Comparison of ENCODE assay signal across 12 cellular contexts in genomic region chr6:39335780-39336541, GRCh38. TPM values are rescaled to one million over a fixed set of nuclear protein-coding genes. Genes with fewer than 3 reads are reported as not detected.
DNase-seq lines count a peak whose midpoint lies in the region; ATAC-seq, FAIRE-seq and TF ChIP-seq lines count a peak whose summit lies in the region.
"Had no signal": no experiment of that assay in that cellular context is flagged by ENCODE, and none has a peak within 500 bp of the region (broad histone marks: within the 10 kb centered on the region; RNA-seq: fewer than 3 reads in every experiment).

No MANE protein-coding gene starts in this region.

- H3K27me3 Mint-ChIP-seq in activated CD4-positive, alpha-beta T cell treated with anti-CD3 and anti-CD28 coated beads, Interleukin-2, amount 10 ng/mL, durations not matched to agents 24 days and 14 days = peaks cover 40% of the 10 kb centered on the region

- RAD21 ChIA-PET in GM12878 (lab: Charles Lee; ENCODE audit: unreplicated experiment) = no interaction called here

- SMC1A ChIA-PET in GM12878 (lab: Charles Lee; ENCODE audit: uncharacterized antibody, unreplicated experiment) = no interaction called here

- H3K4me3 Mint-ChIP-seq in activated CD4-positive, alpha-beta T cell treated with anti-CD3 and anti-CD28 coated beads, Interleukin-2, amount 10 ng/mL, durations not matched to agents 24 days and 14 days = no peak overlapping the region

- TF ChIP-seq CTCF in Loucy (conservative IDR thresholded peaks at IDR 0.05; ENCODE audit: low read length) (no peak), GM12878 (IDR thresholded peaks at IDR 0.05 in 2 of 3, conservative IDR thresholded peaks at IDR 0.05 in 1 of 3; ENCODE audit: control insufficient read depth in 2 of 3, extremely low read depth in 1 of 3, insufficient read depth in 1 of 3, low read depth in 3 of 3, low read length in 3 of 3) (no peak), uterus (IDR thresholded peaks at IDR 0.05) (no peak)

- POLR2A ChIA-PET in GM12878 (lab: Charles Lee) = no interaction called here

- peaks cover 11% of the 10 kb centered on the region for H3F3A ChIP-seq in Loucy (ENCODE audit: low read depth)

- TF ChIP-seq POLR2A in GM12878 (IDR thresholded peaks at IDR 0.05; ENCODE audit: low read depth, low read length) (no peak), uterus (IDR thresholded peaks at IDR 0.05) (no peak)

- H4K20me1 ChIP-seq in Loucy (ENCODE audit: insufficient read depth, low read length, poor library complexity, severe bottlenecking) = no peaks in the 10 kb centered on the region
- H4K20me1 ChIP-seq in GM12878 (ENCODE audit: control insufficient read depth, insufficient read depth) = no peaks in the 10 kb centered on the region

- ATAC-seq in GM12878 = peak; percentile 91
- no peak for ATAC-seq in stimulated activated naive CD8-positive, alpha-beta T cell treated with anti-CD3 and anti-CD28 coated beads, Interleukin-15, Interleukin-2, amounts not matched to agents 100 U/mL and 50 U/mL, for 24 hours

- peak overlapping the region; percentile 97 for H3K4me2 ChIP-seq in Loucy (ENCODE audit: low read depth, low read length, poor library complexity, severe bottlenecking)
- no peak overlapping the region for H3K4me2 ChIP-seq in GM12878 (ENCODE audit: control insufficient read depth, insufficient read depth)

- FAIRE-seq in GM12878 (lab: Jason Lieb, UNC) = no peak

- no peaks in the 10 kb centered on the region for H3K9me3 Mint-ChIP-seq in activated CD4-positive, alpha-beta T cell treated with anti-CD3 and anti-CD28 coated beads, Interleukin-2, amount 10 ng/mL, durations not matched to agents 24 days and 14 days

- no peak overlapping the region for H2AFZ ChIP-seq in Loucy (ENCODE audit: low read length)
- H2AFZ ChIP-seq in GM12878 (ENCODE audit: control insufficient read depth, low read depth, low read length) = no peak overlapping the region

- H3K36me3 ChIP-seq in Loucy (ENCODE audit: insufficient read depth, low read length) = no peaks in the 10 kb centered on the region
- no peaks in the 10 kb centered on the region for H3K36me3 ChIP-seq in GM12878 (ENCODE audit: control insufficient read depth in 2 of 2, insufficient read depth in 2 of 2, low read length in 1 of 2)
- H3K36me3 ChIP-seq in uterus = no peaks in the 10 kb centered on the region

- peak; percentile 69 for DNase-seq in activated CD4-positive, alpha-beta T cell treated with anti-CD3 and anti-CD28 coated beads, Interleukin-2, amount 10 ng/mL, durations not matched to agents 24 days and 14 days
- no peak for DNase-seq in activated CD4-positive, alpha-beta T cell treated with anti-CD3 and anti-CD28 coated beads for 1 hour
- DNase-seq in GM12878 (ENCODE audit: low read depth, low spot score) = no peak
- DNase-seq in stimulated activated naive CD8-positive, alpha-beta T cell treated with anti-CD3 and anti-CD28 coated beads, Interleukin-15, Interleukin-2, amounts not matched to agents 100 U/mL and 50 U/mL, for 24 hours = peak; percentile 15
- DNase-seq in uterus = no peak
- no peak for DNase-seq in iPS-NIHi11 (ENCODE audit: low spot score)
- no peak for DNase-seq in cerebellum (ENCODE audit: low spot score)
- DNase-seq: activated effector memory CD4-positive, alpha-beta T cell treated with Interleukin-2 at 50 U/mL for 16 hours; NCI-H1417 had no signal

- no peaks in the 10 kb centered on the region for H3K79me2 ChIP-seq in Loucy (ENCODE audit: insufficient read depth, low read length)
- no peaks in the 10 kb centered on the region for H3K79me2 ChIP-seq in GM12878 (ENCODE audit: control insufficient read depth, insufficient read depth, low read length)

- intact Hi-C loops in activated CD4-positive, alpha-beta T cell treated with anti-CD3 and anti-CD28 coated beads, Interleukin-2, amount 10 ng/mL, durations not matched to agents 24 days and 14 days (cut with micrococcal nuclease) = no loop called here
- intact Hi-C loops in GM12878 (cut with micrococcal nuclease; ENCODE audit: unreplicated experiment) (no loop called here), uterus (cut with DNase I; ENCODE audit: low total_unique reads) (no loop called here)

- TF ChIP-seq EP300 in GM12878 (IDR thresholded peaks at IDR 0.05; ENCODE audit: borderline replicate concordance in 1 of 2, control insufficient read depth in 1 of 2, low read depth in 2 of 2, low read length in 2 of 2) = no peak

- H3K4me1 ChIP-seq in Loucy (ENCODE audit: insufficient read depth, low read length, poor library complexity, severe bottlenecking) (peaks cover 83% of the 10 kb centered on the region), GM12878 (ENCODE audit: control insufficient read depth, insufficient read depth, low read length) (peaks cover 7% of the 10 kb centered on the region), uterus (no peaks in the 10 kb centered on the region)

- H3K27me3 ChIP-seq in Loucy (ENCODE audit: insufficient read depth, low read length, poor library complexity, severe bottlenecking) = no peaks in the 10 kb centered on the region
- no peaks in the 10 kb centered on the region for H3K27me3 ChIP-seq in GM12878 (replicated peaks in 1 of 2; ENCODE audit: control insufficient read depth in 2 of 2, insufficient read depth in 2 of 2, low read length in 1 of 2)
- no peaks in the 10 kb centered on the region for H3K27me3 ChIP-seq in uterus

- in situ Hi-C loops in GM12878 (cut with MboI) = no loop called here

- H3K27ac Mint-ChIP-seq in activated CD4-positive, alpha-beta T cell treated with anti-CD3 and anti-CD28 coated beads, Interleukin-2, amount 10 ng/mL, durations not matched to agents 24 days and 14 days = no peak overlapping the region

- H3K36me3 Mint-ChIP-seq in activated CD4-positive, alpha-beta T cell treated with anti-CD3 and anti-CD28 coated beads, Interleukin-2, amount 10 ng/mL, durations not matched to agents 24 days and 14 days (ENCODE audit: low read depth) = no peaks in the 10 kb centered on the region

- no peaks in the 10 kb centered on the region for H3K9me2 ChIP-seq in Loucy (replicated peaks; ENCODE audit: low read depth, low read length)

- TF ChIP-seq RAD21 in GM12878 (IDR thresholded peaks at IDR 0.05; ENCODE audit: insufficient read depth, low read depth, low read length) = no peak

- CTCF ChIA-PET in GM12878 (lab: Yijun Ruan, JAX) = interaction anchor here (1.3 to 1.6 kb wide), 3 partner anchors 27 to 530 kb away, joined by 3 to 5 read pairs (median 3); no protein-coding TSS in a partner anchor

- H3K27ac ChIP-seq in GM12878 (ENCODE audit: control insufficient read depth, insufficient read depth) (no peak overlapping the region), uterus (no peak overlapping the region)
- H3K27ac ChIP-seq: SK-N-MC had no signal

- BruUV-seq in GM12878 (replicated peaks; lab: Mats Ljungman, UMichigan) = no TSS peak

- H3K4me1 Mint-ChIP-seq in activated CD4-positive, alpha-beta T cell treated with anti-CD3 and anti-CD28 coated beads, Interleukin-2, amount 10 ng/mL, durations not matched to agents 24 days and 14 days = peaks cover 10% of the 10 kb centered on the region

- WGBS in GM12878 (ENCODE audit: insufficient coverage, insufficient replicate concordance, low lambda C conversion rate, missing lambda C conversion rate) = 2% methylated on average over 5 of the region's 5 CpGs

- peak overlapping the region; percentile 75 for H3K9ac ChIP-seq in Loucy (ENCODE audit: low read depth, low read length, poor library complexity, severe bottlenecking)
- H3K9ac ChIP-seq in GM12878 (ENCODE audit: control insufficient read depth, insufficient read depth, low read length) = no peak overlapping the region

- H3K9me3 ChIP-seq in Loucy (ENCODE audit: insufficient read depth, low read depth, low read length) = no peaks in the 10 kb centered on the region
- H3K9me3 ChIP-seq in GM12878 (replicated peaks; ENCODE audit: control insufficient read depth, insufficient read depth, low read length) = no peaks in the 10 kb centered on the region
- H3K9me3 ChIP-seq in uterus = no peaks in the 10 kb centered on the region

- H3K4me3 ChIP-seq in Loucy (ENCODE audit: low read length, poor library complexity, severe bottlenecking) (peak overlapping the region; percentile 71), GM12878 (no peak overlapping the region), uterus (no peak overlapping the region)
- H3K4me3 ChIP-seq: SK-N-MC had no signal

RNA-seq across cellular contexts. Expression of gene KCNK16, which starts 13.5 kb away (rescaled TPM):
- total RNA-seq in activated CD4-positive, alpha-beta T cell treated with anti-CD3 and anti-CD28 coated beads, Interleukin-2, amount 10 ng/mL, durations not matched to agents 24 days and 14 days = not detected in 2 replicates
- not detected in 2 replicates for total RNA-seq in GM12878 (2013; cell fraction: nucleolus; rRNA removed)
- total RNA-seq in GM12878 (2014; rRNA removed) (not detected in 2 replicates), GM12878 (2014; rRNA removed; fragmentation: Illumina TruSeq; extraction: Trizol) (not detected in 2 replicates), GM12878 (2021) (not detected in 2 replicates), uterus (not detected), cerebellum (not detected)
- polyA plus RNA-seq in GM12878 (2011; ENCODE audit: low read depth) = not detected
- polyA plus RNA-seq in GM12878 (2011; rRNA removed) (not detected in 2 replicates), GM12878 (2014; fragmentation: Illumina TruSeq; extraction: Trizol) (not detected in 2 replicates), GM12878 (2014; fragmentation: Nextera tagmentation; extraction: Ambion mirVana) (not detected), GM12878 (2014; rRNA removed) (not detected in 2 replicates), GM12878 (2016; fragmentation: Nextera tagmentation; extraction: Ambion mirVana) (not detected)
- polyA plus RNA-seq in GM12878 (2011; cell fraction: cytosol; rRNA removed) = not detected in 2 replicates
- not detected in 2 replicates for polyA plus RNA-seq in GM12878 (2011; cell fraction: nucleus; rRNA removed)
- polyA plus RNA-seq in GM12878 (2012) = not detected in 2 replicates
- polyA minus RNA-seq in GM12878 (2011; rRNA and poly(A)+ RNA removed) = not detected in 2 replicates
- polyA minus RNA-seq in GM12878 (2011; cell fraction: cytosol; rRNA and poly(A)+ RNA removed) = not detected in 2 replicates
- not detected in 2 replicates for polyA minus RNA-seq in GM12878 (2011; cell fraction: nucleus; rRNA and poly(A)+ RNA removed)
- total RNA-seq: pulmonary artery endothelial cell had no signal

RNA-seq across cellular contexts. Expression of gene KCNK17, which starts 21.7 kb away (rescaled TPM):
- total RNA-seq in activated CD4-positive, alpha-beta T cell treated with anti-CD3 and anti-CD28 coated beads, Interleukin-2, amount 10 ng/mL, durations not matched to agents 24 days and 14 days = not detected in 2 replicates
- total RNA-seq in GM12878 (2013; cell fraction: nucleolus; rRNA removed) = not detected in 2 replicates
- total RNA-seq in GM12878 (2014; rRNA removed) (not detected in 2 replicates), GM12878 (2014; rRNA removed; fragmentation: Illumina TruSeq; extraction: Trizol) (not detected in 2 replicates), GM12878 (2021) (not detected in 2 replicates), uterus (1 to 10 TPM in 2 of 4 donors, under 1 TPM in 1, not detected in 1; 0.79 to 2.3 (median 1.3) TPM), cerebellum (1.5 TPM)
- polyA plus RNA-seq in GM12878 (2011; ENCODE audit: low read depth) = not detected
- polyA plus RNA-seq in GM12878 (2011; rRNA removed) (not detected in 2 replicates), GM12878 (2014; fragmentation: Illumina TruSeq; extraction: Trizol) (not detected in 2 replicates), GM12878 (2014; fragmentation: Nextera tagmentation; extraction: Ambion mirVana) (not detected), GM12878 (2014; rRNA removed) (not detected in 2 replicates), GM12878 (2016; fragmentation: Nextera tagmentation; extraction: Ambion mirVana) (not detected)
- polyA plus RNA-seq in GM12878 (2011; cell fraction: cytosol; rRNA removed) = not detected in 2 replicates
- not detected in 2 replicates for polyA plus RNA-seq in GM12878 (2011; cell fraction: nucleus; rRNA removed)
- polyA plus RNA-seq in GM12878 (2012) = not detected in 2 replicates
- not detected in 2 replicates for polyA minus RNA-seq in GM12878 (2011; rRNA and poly(A)+ RNA removed)
- not detected in 2 replicates for polyA minus RNA-seq in GM12878 (2011; cell fraction: cytosol; rRNA and poly(A)+ RNA removed)
- not detected in 2 replicates for polyA minus RNA-seq in GM12878 (2011; cell fraction: nucleus; rRNA and poly(A)+ RNA removed)
- total RNA-seq: pulmonary artery endothelial cell had no signal

Comparison
In these comparisons a context has a peak if more than half of its experiments do, and no peak if none do; other contexts are left out.
1. DNase-seq: peak in activated CD4-positive, alpha-beta T cell treated with anti-CD3 and anti-CD28 coated beads, Interleukin-2, amount 10 ng/mL, durations not matched to agents 24 days and 14 days (single experiment) and stimulated activated naive CD8-positive, alpha-beta T cell treated with anti-CD3 and anti-CD28 coated beads, Interleukin-15, Interleukin-2, amounts not matched to agents 100 U/mL and 50 U/mL, for 24 hours (single experiment); none in activated CD4-positive, alpha-beta T cell treated with anti-CD3 and anti-CD28 coated beads for 1 hour (single experiment), GM12878 (single experiment), uterus (0 of 2), iPS-NIHi11 (single experiment) and cerebellum (single experiment).